ENCODE assay signal across 20 cellular contexts in genomic region chr2:231890896-231891513, GRCh38. TPM values are rescaled to one million over a fixed set of nuclear protein-coding genes. Genes with fewer than 3 reads are reported as not detected.
DNase-seq lines count a peak whose midpoint lies in the region; ATAC-seq and TF ChIP-seq lines count a peak whose summit lies in the region.
"Had no signal": no experiment of that assay in that cellular context is flagged by ENCODE, and none has a peak within 500 bp of the region (broad histone marks: within the 10 kb centered on the region; RNA-seq: fewer than 3 reads in every experiment).

No MANE protein-coding gene starts in this region.

- peak; percentile 50 for DNase-seq in COLO668 (lab: John Stamatoyannopoulos, UW; ENCODE audit: unreplicated experiment)
- peak; percentile 22 for DNase-seq in KBM-7
- peak; percentile 75 for DNase-seq in NCI-H748 treated with DMSO at 0.1 percent for 48 hours (lab: John Stamatoyannopoulos, UW)
- DNase-seq in upper lobe of left lung: no peak
- DNase-seq in stimulated activated CD4-positive, alpha-beta T cell treated with anti-CD3 and anti-CD28 coated beads, Interleukin-2, amount 100 ng/mL, for 48 hours: no peak
- DNase-seq in NCI-H1930 (lab: John Stamatoyannopoulos, UW): no peak
- no peak for DNase-seq in DMS 273 treated with DMSO at 0.1 percent for 48 hours (lab: John Stamatoyannopoulos, UW)
- DNase-seq: CD8-positive, alpha-beta memory T cell; foreskin melanocyte; GOT3; left ventricle myocardium superior; NCI-H2171 treated with DMSO at 0.1 percent for 48 hours; psoas muscle; stimulated activated CD4-positive, alpha-beta T cell treated with anti-CD3 and anti-CD28 coated beads, Interleukin-15, amount 100 ng/mL, for 24 hours; stimulated activated naive CD8-positive, alpha-beta T cell treated with anti-CD3 and anti-CD28 coated beads, Interleukin-15, amount 100 ng/mL, for 72 hours had no signal

- ATAC-seq in esophagus mucosa: peak; percentile 33
- no peak for ATAC-seq in upper lobe of left lung (ENCODE audit: low FRiP score in 2 of 2)
- ATAC-seq: left ventricle myocardium superior; psoas muscle; stimulated activated naive CD8-positive, alpha-beta T cell treated with anti-CD3 and anti-CD28 coated beads, Interleukin-15, amount 100 ng/mL, for 72 hours had no signal

- TF ChIP-seq EP300 in upper lobe of left lung (IDR thresholded peaks at IDR 0.05): no peak

- in situ Hi-C loops in KBM-7 (cut with MboI; ENCODE audit: low pct_unique_long_range_greater_than_20kb, low sequenced_read_pairs): no loop called here

- no peak overlapping the region for H3K27ac ChIP-seq in upper lobe of left lung
- H3K27ac ChIP-seq: ascending aorta, psoas muscle, vagina had no signal

- no peak overlapping the region for H3K4me3 ChIP-seq in upper lobe of left lung
- H3K4me3 ChIP-seq: ascending aorta, psoas muscle, vagina had no signal

- TF ChIP-seq POLR2A in upper lobe of left lung (IDR thresholded peaks at IDR 0.05): no peak

- TF ChIP-seq CTCF in upper lobe of left lung (IDR thresholded peaks at IDR 0.05): no peak

- no peaks in the 10 kb centered on the region for H3K27me3 ChIP-seq in upper lobe of left lung
- H3K27me3 ChIP-seq: ascending aorta, vagina had no signal

- H3K4me1 ChIP-seq in upper lobe of left lung: peaks cover 0 to 5% (median 0%) of the 10 kb centered on the region in 4 donors
- H3K4me1 ChIP-seq: ascending aorta, psoas muscle, vagina had no signal

- H3K36me3 ChIP-seq in upper lobe of left lung: no peaks in the 10 kb centered on the region
- H3K36me3 ChIP-seq: ascending aorta, vagina had no signal

- 69% methylated on average over 11 of the region's 11 CpGs for WGBS in upper lobe of left lung, 2 donors

- peaks cover 0 to 3% (median 0%) of the 10 kb centered on the region in 4 donors for H3K9me3 ChIP-seq in upper lobe of left lung
- H3K9me3 ChIP-seq: ascending aorta, psoas muscle, vagina had no signal

RNA-seq across cellular contexts. Expression of gene NPPC, which starts 35.2 kb away (rescaled TPM):
- total RNA-seq in esophagus mucosa: 2.1 TPM
- total RNA-seq in upper lobe of left lung: not detected
- total RNA-seq: ascending aorta; CD8-positive, alpha-beta memory T cell; LHCN-M2; T-helper 2 cell treated with Interferon-gamma antibody and Interleukin-4, amounts not matched to agents 100 ng/mL and 5 ng/mL, for 36 hours had no signal

Comparison
In these comparisons a context has a peak if more than half of its experiments do, and no peak if none do; other contexts are left out.
1. DNase-seq: peak in COLO668 (single experiment), KBM-7 (single experiment) and NCI-H748 treated with DMSO at 0.1 percent for 48 hours (single experiment); none in upper lobe of left lung (0 of 2), stimulated activated CD4-positive, alpha-beta T cell treated with anti-CD3 and anti-CD28 coated beads, Interleukin-2, amount 100 ng/mL, for 48 hours (0 of 2), NCI-H1930 (0 of 2) and DMS 273 treated with DMSO at 0.1 percent for 48 hours (single experiment).